ENCODE assay signal across 13 cellular contexts in the genomic region with DNA sequence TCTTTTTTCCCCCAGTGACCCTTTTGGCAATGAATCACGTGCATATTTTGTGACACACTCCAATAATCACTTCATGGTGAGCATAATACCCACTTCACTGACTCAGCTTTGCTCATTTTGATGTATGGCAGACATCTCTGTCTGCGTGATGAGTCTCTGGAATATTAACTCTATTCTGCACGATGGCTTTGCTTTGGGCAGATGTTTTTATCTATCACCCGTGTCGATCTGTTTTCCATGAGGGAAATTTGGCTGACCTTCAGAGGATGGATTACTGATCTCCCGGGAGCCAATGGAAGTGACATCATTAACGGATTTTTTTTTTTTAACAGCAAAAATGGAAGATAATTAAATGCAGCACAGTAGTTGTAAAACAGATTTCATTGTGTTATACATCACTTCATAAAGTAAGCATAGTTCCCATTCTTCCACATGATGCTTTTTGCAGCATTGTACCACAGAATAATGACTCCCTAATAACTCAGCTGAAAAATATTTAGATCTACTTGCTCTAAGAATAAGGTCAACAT. TPM values are rescaled to one million over a fixed set of nuclear protein-coding genes. Genes with fewer than 3 reads are reported as not detected.
A peak's percentile ranks its signal among the peaks of the same experiment; 100 is the strongest.
DNase-seq lines count a peak whose midpoint lies in the region; ATAC-seq and TF ChIP-seq lines count a peak whose summit lies in the region.
"Had no signal": no experiment of that assay in that cellular context is flagged by ENCODE, and none has a peak within 500 bp of the region (broad histone marks: within the 10 kb centered on the region; RNA-seq: fewer than 3 reads in every experiment).

No MANE protein-coding gene starts in this region.

- no peak overlapping the region for H3K4ac ChIP-seq in mesendoderm (ENCODE audit: low read depth, low read length)

- TF ChIP-seq CTCF in foreskin fibroblast (IDR thresholded peaks at IDR 0.05; ENCODE audit: low read depth, low read length) (no peak), WTC11 (IDR thresholded peaks at IDR 0.05) (no peak)

- H3K4me2 ChIP-seq in mesendoderm (ENCODE audit: low read length), result no peak overlapping the region
- H3K4me2 ChIP-seq: BLaER1 had no signal

- no peak overlapping the region for H3K23ac ChIP-seq in mesendoderm (ENCODE audit: low read length)

- H3K36me3 Mint-ChIP-seq in activated T-cell treated with anti-CD3 and anti-CD28 coated beads, Interleukin-2, amount 50 U/mL, for 72 hours (ENCODE audit: insufficient read depth in 2 of 2), result peaks cover 17 to 35% of the 10 kb centered on the region in 2 donors
- peaks cover 36% of the 10 kb centered on the region for H3K36me3 Mint-ChIP-seq in WTC11

- H3K4me1 ChIP-seq in mesendoderm (ENCODE audit: control insufficient read depth, low read depth, low read length), result no peaks in the 10 kb centered on the region

- CTCF ChIA-PET in WTC11 (lab: Charles Lee), result no interaction called here

- no peak overlapping the region for H2BK5ac ChIP-seq in mesendoderm (ENCODE audit: low read length)

- peak overlapping the region; percentile 86 for H3K27ac Mint-ChIP-seq in activated T-cell treated with anti-CD3 and anti-CD28 coated beads, Interleukin-2, amount 50 U/mL, for 72 hours
- no peak overlapping the region for H3K27ac Mint-ChIP-seq in WTC11

- no peaks in the 10 kb centered on the region for H3K36me3 ChIP-seq in mesendoderm (ENCODE audit: control insufficient read depth, insufficient read depth, low read length)

- H3K79me2 ChIP-seq in mesendoderm (ENCODE audit: control insufficient read depth, insufficient read depth, low read length), result peaks cover 1% of the 10 kb centered on the region

- H4K5ac ChIP-seq in mesendoderm (ENCODE audit: low read length), result no peak overlapping the region

- no peaks in the 10 kb centered on the region for H3K27me3 ChIP-seq in mesendoderm (ENCODE audit: insufficient read depth, low read length, poor library complexity)
- H3K27me3 ChIP-seq: BLaER1, esophagus squamous epithelium had no signal

- POLR2A ChIA-PET in WTC11 (lab: Charles Lee), result no interaction called here

- H3K9ac ChIP-seq in mesendoderm (ENCODE audit: low read length), result no peak overlapping the region
- H3K9ac ChIP-seq: BLaER1 had no signal

- H3K79me1 ChIP-seq in mesendoderm (ENCODE audit: low read length), result peaks cover 5% of the 10 kb centered on the region

- H3K18ac ChIP-seq in mesendoderm (ENCODE audit: low read length), result no peak overlapping the region

- H3K56ac ChIP-seq in mesendoderm (ENCODE audit: low read length), result no peak overlapping the region

- H2BK120ac ChIP-seq in mesendoderm (ENCODE audit: low read depth, low read length), result no peak overlapping the region

- no peak for DNase-seq in activated T-cell treated with anti-CD3 and anti-CD28 coated beads, Interleukin-2, amount 50 U/mL, for 72 hours
- DNase-seq in activated T-cell treated with anti-CD3 and anti-CD28 coated beads, Interleukin-2, amount 50 U/mL, for 48 hours, result no peak
- DNase-seq in SK-N-DZ (ENCODE audit: low spot score), result peak; percentile 34
- peak; percentile 89 to 93 for DNase-seq in foreskin fibroblast
- no peak for DNase-seq in mesendoderm
- no peak for DNase-seq in NCI-H2081 treated with DMSO at 0.1 percent for 48 hours (lab: John Stamatoyannopoulos, UW)
- DNase-seq in WTC11 (ENCODE audit: low spot score), result no peak
- DNase-seq: activated CD4-positive, alpha-beta T cell treated with anti-CD3 and anti-CD28 coated beads for 48 hours; activated naive CD4-positive, alpha-beta T cell; esophagus squamous epithelium; NCI-H1048 had no signal

- no CpG with 5 or more reads among the region's 7 CpGs for WGBS in mesendoderm (ENCODE audit: extremely low coverage, insufficient coverage, low lambda C conversion rate)

- no peak overlapping the region for H3K4me3 Mint-ChIP-seq in activated T-cell treated with anti-CD3 and anti-CD28 coated beads, Interleukin-2, amount 50 U/mL, for 72 hours
- H3K4me3 Mint-ChIP-seq in WTC11, result no peak overlapping the region

- H3K27ac ChIP-seq in mesendoderm (ENCODE audit: low read depth, low read length), result no peak overlapping the region
- H3K27ac ChIP-seq: BLaER1, esophagus squamous epithelium had no signal

- peaks cover 2% of the 10 kb centered on the region in 2 donors for H3K9me3 Mint-ChIP-seq in activated T-cell treated with anti-CD3 and anti-CD28 coated beads, Interleukin-2, amount 50 U/mL, for 72 hours
- H3K9me3 Mint-ChIP-seq in WTC11, result 0 out of 2 replicates have a peak, but pooled peaks cover 5% of the 10 kb centered on the region

- no peaks in the 10 kb centered on the region for H3K27me3 Mint-ChIP-seq in activated T-cell treated with anti-CD3 and anti-CD28 coated beads, Interleukin-2, amount 50 U/mL, for 72 hours (ENCODE audit: low read depth)
- H3K27me3 Mint-ChIP-seq in WTC11 (ENCODE audit: low read depth), result no peaks in the 10 kb centered on the region

- no peak overlapping the region for H4K8ac ChIP-seq in mesendoderm (ENCODE audit: low read depth, low read length)

- H3K4me3 ChIP-seq in foreskin fibroblast (ENCODE audit: low read depth in 1 of 2, low read length in 2 of 2) (no peak overlapping the region), mesendoderm (ENCODE audit: low read length) (no peak overlapping the region)
- H3K4me3 ChIP-seq: BLaER1, esophagus squamous epithelium had no signal

- H2BK15ac ChIP-seq in mesendoderm (replicated peaks; ENCODE audit: low read depth), result no peak overlapping the region

- ATAC-seq in activated T-cell treated with anti-CD3 and anti-CD28 coated beads, Interleukin-2, amount 50 U/mL, for 72 hours (replicated peaks in 1 of 2), result no peak
- no peak for ATAC-seq in WTC11
- no peak for ATAC-seq in GM19023 (IDR thresholded peaks at IDR 0.05; ENCODE audit: unreplicated experiment)

- peaks cover 79% of the 10 kb centered on the region for H3K4me1 Mint-ChIP-seq in activated T-cell treated with anti-CD3 and anti-CD28 coated beads, Interleukin-2, amount 50 U/mL, for 72 hours (ENCODE audit: low read depth)
- H3K4me1 Mint-ChIP-seq in WTC11, result peaks cover 26% of the 10 kb centered on the region

- no peak overlapping the region for H2AK5ac ChIP-seq in mesendoderm (ENCODE audit: low read length)

TF ChIP-seq in WTC11, 78 proteins besides CTCF, POLR2A, EP300 and RAD21:
- TF ChIP-seq MXD4 (CRISPR knock-in tag; IDR thresholded peaks at IDR 0.05; ENCODE audit: borderline replicate concordance) (no peak), GABPB1 (CRISPR knock-in tag; IDR thresholded peaks at IDR 0.05) (no peak), CREB1 (CRISPR knock-in tag; IDR thresholded peaks at IDR 0.05) (no peak), GRHL2 (CRISPR knock-in tag; IDR thresholded peaks at IDR 0.05; ENCODE audit: insufficient replicate concordance, severe bottlenecking) (no peak), ETV6 (CRISPR knock-in tag; IDR thresholded peaks at IDR 0.05) (no peak), NR3C1 (CRISPR knock-in tag; conservative IDR thresholded peaks at IDR 0.05; ENCODE audit: low read depth) (no peak), NFATC4 (CRISPR knock-in tag; IDR thresholded peaks at IDR 0.05) (no peak), TEAD1 (CRISPR knock-in tag; IDR thresholded peaks at IDR 0.05) (no peak), ZNF138 (CRISPR knock-in tag; conservative IDR thresholded peaks at IDR 0.05) (no peak), NR2C2 (CRISPR knock-in tag; IDR thresholded peaks at IDR 0.05) (no peak), NR1H2 (CRISPR knock-in tag; IDR thresholded peaks at IDR 0.05) (no peak), EMX1 (CRISPR knock-in tag; IDR thresholded peaks at IDR 0.05) (no peak), SP1 (CRISPR knock-in tag; conservative IDR thresholded peaks at IDR 0.05) (no peak), TP53 (CRISPR knock-in tag; IDR thresholded peaks at IDR 0.05) (no peak), ZNF317 (CRISPR knock-in tag; IDR thresholded peaks at IDR 0.05; ENCODE audit: borderline replicate concordance, low read depth) (no peak), CBFB (CRISPR knock-in tag; IDR thresholded peaks at IDR 0.05; ENCODE audit: low read depth) (no peak)
- TF ChIP-seq, protein P1, sequence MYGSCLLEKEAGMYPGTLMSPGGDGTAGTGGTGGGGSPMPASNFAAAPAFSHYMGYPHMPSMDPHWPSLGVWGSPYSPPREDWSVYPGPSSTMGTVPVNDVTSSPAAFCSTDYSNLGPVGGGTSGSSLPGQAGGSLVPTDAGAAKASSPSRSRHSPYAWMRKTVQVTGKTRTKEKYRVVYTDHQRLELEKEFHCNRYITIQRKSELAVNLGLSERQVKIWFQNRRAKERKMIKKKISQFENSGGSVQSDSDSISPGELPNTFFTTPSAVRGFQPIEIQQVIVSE (CRISPR knock-in tag; IDR thresholded peaks at IDR 0.05; ENCODE audit: borderline replicate concordance), result no peak
- TF ChIP-seq, protein P2, sequence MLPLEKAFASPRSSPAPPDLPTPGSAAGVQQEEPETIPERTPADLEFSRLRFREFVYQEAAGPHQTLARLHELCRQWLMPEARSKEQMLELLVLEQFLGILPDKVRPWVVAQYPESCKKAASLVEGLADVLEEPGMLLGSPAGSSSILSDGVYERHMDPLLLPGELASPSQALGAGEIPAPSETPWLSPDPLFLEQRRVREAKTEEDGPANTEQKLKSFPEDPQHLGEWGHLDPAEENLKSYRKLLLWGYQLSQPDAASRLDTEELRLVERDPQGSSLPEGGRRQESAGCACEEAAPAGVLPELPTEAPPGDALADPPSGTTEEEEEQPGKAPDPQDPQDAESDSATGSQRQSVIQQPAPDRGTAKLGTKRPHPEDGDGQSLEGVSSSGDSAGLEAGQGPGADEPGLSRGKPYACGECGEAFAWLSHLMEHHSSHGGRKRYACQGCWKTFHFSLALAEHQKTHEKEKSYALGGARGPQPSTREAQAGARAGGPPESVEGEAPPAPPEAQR (CRISPR knock-in tag; IDR thresholded peaks at IDR 0.05), result no peak

RNA-seq across cellular contexts. Expression of a gene that starts 29.8 kb away (rescaled TPM):
- total RNA-seq in activated T-cell treated with anti-CD3 and anti-CD28 coated beads, Interleukin-2, amount 50 U/mL, for 72 hours, result 10 to 100 TPM; 27.0 to 28.9 TPM
- polyA plus RNA-seq in SK-N-DZ (2014; cell fraction: cytosol; rRNA removed), result 16.9 and 26.3 TPM in 2 replicates
- 11.6 and 14.7 TPM in 2 replicates for polyA plus RNA-seq in SK-N-DZ (2014; cell fraction: nucleus; rRNA removed)
- polyA plus RNA-seq in mesendoderm (2013, experiment 1 of 2), result 32.7 TPM
- 32.9 TPM for polyA plus RNA-seq in mesendoderm (2013, experiment 2 of 2)
- total RNA-seq in WTC11 (2021), result 21.2 to 31.5 TPM (median 21.8 TPM) in 3 replicates

Comparison
In these comparisons a context has a peak if more than half of its experiments do, and no peak if none do; other contexts are left out.
1. DNase-seq: peak in SK-N-DZ (single experiment) and foreskin fibroblast (2 of 2); none in activated T-cell treated with anti-CD3 and anti-CD28 coated beads, Interleukin-2, amount 50 U/mL, for 72 hours (0 of 2), activated T-cell treated with anti-CD3 and anti-CD28 coated beads, Interleukin-2, amount 50 U/mL, for 48 hours (0 of 2), mesendoderm (single experiment), NCI-H2081 treated with DMSO at 0.1 percent for 48 hours (single experiment) and WTC11 (single experiment).